In genomic region chr12:62466596-62467411, GRCh38 we compare ENCODE assay signal across 1 cellular context.
TF ChIP-seq lines count a peak whose summit lies in the region.

Gene MON2 (plus strand): TSS chr12:62466826. CDS start chr12:62467208, 382 bp downstream.

TF ChIP-seq in SK-N-SH, 30 proteins besides CTCF, POLR2A, EP300 and RAD21 (continued from another document):
- peak; percentile 64 for TF ChIP-seq CHD2 (IDR thresholded peaks at IDR 0.05; ENCODE audit: low read length, partially characterized antibody)
- TF ChIP-seq POLR2AphosphoS5 (IDR thresholded peaks at IDR 0.05; ENCODE audit: low read depth, low read length), result peak; percentile 89
- no peak for TF ChIP-seq NRF1 (IDR thresholded peaks at IDR 0.05; ENCODE audit: low read depth, low read length)
- peak; percentile 93 for TF ChIP-seq ELF1 (IDR thresholded peaks at IDR 0.05)
- no peak for TF ChIP-seq MEF2A (IDR thresholded peaks at IDR 0.05; ENCODE audit: borderline replicate concordance, low read depth)
- TF ChIP-seq SMC3 (IDR thresholded peaks at IDR 0.05; ENCODE audit: low read depth, low read length), result no peak
- no peak for TF ChIP-seq USF2 (IDR thresholded peaks at IDR 0.05; ENCODE audit: borderline replicate concordance, low read depth, low read length)
- TF ChIP-seq FOXM1 (IDR thresholded peaks at IDR 0.05; ENCODE audit: low read depth), result 0 out of 2 replicates have a peak, but pooled peaks have one; percentile 36
- no peak for TF ChIP-seq GATA2 (CRISPR knock-in tag; IDR thresholded peaks at IDR 0.05)
- 0 out of 2 replicates have a peak, but pooled peaks have one; percentile 21 for TF ChIP-seq PBX3 (IDR thresholded peaks at IDR 0.05)
- TF ChIP-seq SIN3A (IDR thresholded peaks at IDR 0.05; ENCODE audit: borderline replicate concordance, low read depth, low read length), result 0 out of 2 replicates have a peak, but pooled peaks have one; percentile 70
